ENCODE assay signal across 8 cellular contexts in genomic region chr12:131950182-131950913, GRCh38. TPM values are rescaled to one million over a fixed set of nuclear protein-coding genes. Genes with fewer than 3 reads are reported as not detected.
DNase-seq lines count a peak whose midpoint lies in the region; ATAC-seq, FAIRE-seq and TF ChIP-seq lines count a peak whose summit lies in the region.

No MANE protein-coding gene starts in this region.

- no peaks in the 10 kb centered on the region for H3K9me3 Mint-ChIP-seq in brain

- H3K4me1 Mint-ChIP-seq in brain: peaks cover 32% of the 10 kb centered on the region

- peak; percentile 33 for ATAC-seq in HG02852 (IDR thresholded peaks at IDR 0.05; ENCODE audit: unreplicated experiment)

- TF ChIP-seq CTCF in brain (conservative IDR thresholded peaks at IDR 0.05): no peak

- peak overlapping the region; percentile 89 to 95 (median 91) for H3K4me3 Mint-ChIP-seq in brain

- FAIRE-seq in HTR-8/SVneo (lab: Jason Lieb, UNC): no peak

- DNase-seq in NCI-H345 (lab: John Stamatoyannopoulos, UW) (peak; percentile 36), NCI-H345 treated with DMSO at 0.1 percent for 48 hours (lab: John Stamatoyannopoulos, UW; ENCODE audit: unreplicated experiment) (no peak), RPMI8226 (peak; percentile 33), kidney tubule cell (ENCODE audit: low spot score) (peak; percentile 29), HTR-8/SVneo (ENCODE audit: insufficient read length, low spot score) (no peak)
- peak in 2 of 3 donors; percentile 10 to 21 for DNase-seq in stimulated activated CD4-positive, alpha-beta T cell treated with anti-CD3 and anti-CD28 coated beads, TNF-alpha, amount 100 ng/mL, for 48 hours (ENCODE audit: low read depth in 3 of 3)

- H3K36me3 Mint-ChIP-seq in brain: peaks cover 16% of the 10 kb centered on the region

- peaks cover 4% of the 10 kb centered on the region for H3K27me3 Mint-ChIP-seq in brain

- peak overlapping the region; percentile 41 to 91 (median 87) for H3K27ac Mint-ChIP-seq in brain

RNA-seq across cellular contexts. Expression of gene EP400, which starts 0.6 kb away (rescaled TPM):
- polyA plus RNA-seq in brain (ENCODE audit: insufficient read depth, low read depth, low replicate concordance): 25.1 TPM

RNA-seq across cellular contexts. Expression of gene PUS1, which starts 21.3 kb away (rescaled TPM):
- polyA plus RNA-seq in brain (ENCODE audit: insufficient read depth, low read depth, low replicate concordance): 4.4 TPM

RNA-seq across cellular contexts. Expression of gene ULK1, which starts 55.9 kb away (rescaled TPM):
- polyA plus RNA-seq in brain (ENCODE audit: insufficient read depth, low read depth, low replicate concordance): 32.7 TPM

Comparison
In these comparisons a context has a peak if more than half of its experiments do, and no peak if none do; other contexts are left out.
1. DNase-seq: peak in NCI-H345 (single experiment), RPMI8226 (single experiment), kidney tubule cell (single experiment) and stimulated activated CD4-positive, alpha-beta T cell treated with anti-CD3 and anti-CD28 coated beads, TNF-alpha, amount 100 ng/mL, for 48 hours (2 of 3); none in NCI-H345 treated with DMSO at 0.1 percent for 48 hours (single experiment) and HTR-8/SVneo (single experiment).